In genomic region chr16:30472328-30472942, GRCh38 we compare ENCODE assay signal across 8 cellular contexts. TPM values are rescaled to one million over a fixed set of nuclear protein-coding genes. Genes with fewer than 3 reads are reported as not detected.
DNase-seq lines count a peak whose midpoint lies in the region; ATAC-seq, FAIRE-seq and TF ChIP-seq lines count a peak whose summit lies in the region.

Gene ITGAL (plus strand): TSS chr16:30472742. CDS start chr16:30472838, 96 bp downstream.

- H2AFZ ChIP-seq in SU-DHL-6 (ENCODE audit: low read depth, low read length, severe bottlenecking) = no peak within 1 kb of the TSS

- TF ChIP-seq CTCF in GM12865 (IDR thresholded peaks at IDR 0.05; ENCODE audit: insufficient read depth, low read depth, low read length, missing control alignments) = no peak
- TF ChIP-seq CTCF in SU-DHL-6 (IDR thresholded peaks at IDR 0.05; ENCODE audit: insufficient read depth, low read length, poor library complexity, severe bottlenecking) = no peak
- TF ChIP-seq CTCF in pancreas (IDR thresholded peaks at IDR 0.05) = no peak

- no peaks in the 10 kb centered on the region for H4K20me1 ChIP-seq in SU-DHL-6 (ENCODE audit: low read depth, low read length)

- 57 to 61% methylated on average over 8 of the region's 8 CpGs for WGBS in pancreas, 2 donors
- 61% methylated on average over 8 of the region's 8 CpGs for WGBS in urinary bladder

- peaks cover 22% of the 10 kb centered on the region for H3K36me3 ChIP-seq in SU-DHL-6 (ENCODE audit: low read length)
- H3K36me3 ChIP-seq in pancreas = no peaks in the 10 kb centered on the region
- H3K36me3 ChIP-seq in urinary bladder (ENCODE audit: insufficient read depth) = no peaks in the 10 kb centered on the region

- no peaks in the 10 kb centered on the region for H3K27me3 ChIP-seq in SU-DHL-6 (ENCODE audit: low read length)
- peaks cover 0 to 6% (median 0%) of the 10 kb centered on the region in 4 donors for H3K27me3 ChIP-seq in pancreas

- H3K27ac Mint-ChIP-seq in activated naive CD4-positive, alpha-beta T cell treated with anti-CD3 and anti-CD28 coated beads, Interleukin-2, amount 50 U/mL, for 24 hours = peak within 1 kb of the TSS; percentile 99

- no peak for FAIRE-seq in pancreas (lab: Jason Lieb, UNC)

- H3K4me3 Mint-ChIP-seq in activated naive CD4-positive, alpha-beta T cell treated with anti-CD3 and anti-CD28 coated beads, Interleukin-2, amount 50 U/mL, for 24 hours = peak within 1 kb of the TSS; percentile 98

- no peaks in the 10 kb centered on the region for H3K9me2 ChIP-seq in SU-DHL-6 (replicated peaks; ENCODE audit: insufficient read depth, low read length)

- H3F3A ChIP-seq in SU-DHL-6 (ENCODE audit: insufficient read depth) = peaks cover 41% of the 10 kb centered on the region

- DNase-seq in GM12865 (ENCODE audit: low read depth) (peak; percentile 95), pancreas (peak in 1 of 6 donors; percentile 42), EL (no peak), NCI-H1105 treated with DMSO at 0.1 percent for 48 hours (lab: John Stamatoyannopoulos, UW) (no peak)

- H3K9me3 ChIP-seq in SU-DHL-6 (ENCODE audit: insufficient read depth, low read length) = no peaks in the 10 kb centered on the region
- no peaks in the 10 kb centered on the region for H3K9me3 ChIP-seq in pancreas

- H3K27me3 Mint-ChIP-seq in activated naive CD4-positive, alpha-beta T cell treated with anti-CD3 and anti-CD28 coated beads, Interleukin-2, amount 50 U/mL, for 24 hours = no peaks in the 10 kb centered on the region

- intact Hi-C loops in pancreas (cut with DNase I) = no loop called here

- H3K79me2 ChIP-seq in SU-DHL-6 (ENCODE audit: insufficient read depth, low read length) = peaks cover 34% of the 10 kb centered on the region

- peaks cover 13% of the 10 kb centered on the region for H3K36me3 Mint-ChIP-seq in activated naive CD4-positive, alpha-beta T cell treated with anti-CD3 and anti-CD28 coated beads, Interleukin-2, amount 50 U/mL, for 24 hours

- H3K4me1 Mint-ChIP-seq in activated naive CD4-positive, alpha-beta T cell treated with anti-CD3 and anti-CD28 coated beads, Interleukin-2, amount 50 U/mL, for 24 hours = peaks cover 69% of the 10 kb centered on the region

- H3K4me2 ChIP-seq in SU-DHL-6 (ENCODE audit: low read depth, low read length, poor library complexity, severe bottlenecking) = peak within 1 kb of the TSS; percentile 89

- no peaks in the 10 kb centered on the region for H3K9me3 Mint-ChIP-seq in activated naive CD4-positive, alpha-beta T cell treated with anti-CD3 and anti-CD28 coated beads, Interleukin-2, amount 50 U/mL, for 24 hours

- H3K4me3 ChIP-seq in GM12865 (ENCODE audit: low read depth, low read length) (peak within 1 kb of the TSS; percentile 79), SU-DHL-6 (ENCODE audit: insufficient read depth, low read length, poor library complexity, severe bottlenecking) (peak within 1 kb of the TSS; percentile 89), pancreas (peak within 1 kb of the TSS in 1 of 4 donors; percentile 20), urinary bladder (ENCODE audit: low read depth, low read length) (peak within 1 kb of the TSS; percentile 16)

- ATAC-seq in HG02852 (IDR thresholded peaks at IDR 0.05; ENCODE audit: unreplicated experiment) = peak; percentile 45
- peak in 3 of 4 donors; percentile 51 to 78 (median 76) for ATAC-seq in pancreas

- H3K4me1 ChIP-seq in pancreas (no peaks in the 10 kb centered on the region), urinary bladder (ENCODE audit: insufficient read depth) (no peaks in the 10 kb centered on the region)

- peak within 1 kb of the TSS; percentile 95 for H3K9ac ChIP-seq in SU-DHL-6 (ENCODE audit: low read length)

- H3K27ac ChIP-seq in SU-DHL-6 (ENCODE audit: low read depth, low read length) (peak within 1 kb of the TSS; percentile 98), pancreas (no peak within 1 kb of the TSS), urinary bladder (ENCODE audit: low read depth) (no peak within 1 kb of the TSS)

RNA-seq across cellular contexts. Expression of gene ITGAL, which starts in this region (rescaled TPM):
- total RNA-seq in pancreas (1 to 10 TPM; 1.1 to 9.1 (median 3.1) TPM), urinary bladder (4.1 TPM)
- polyA plus RNA-seq in pancreas (1 to 10 TPM in 1 of 2 donors, under 1 TPM in 1; 0.54 to 1.0 TPM), urinary bladder (1.8 TPM)
